ENCODE assay signal across 9 cellular contexts in genomic region chr1:68051475-68051874, GRCh38. TPM values are rescaled to one million over a fixed set of nuclear protein-coding genes. Genes with fewer than 3 reads are reported as not detected.
A peak's percentile ranks its signal among the peaks of the same experiment; 100 is the strongest.
DNase-seq lines count a peak whose midpoint lies in the region; ATAC-seq and TF ChIP-seq lines count a peak whose summit lies in the region.
"Had no signal": no experiment of that assay in that cellular context is flagged by ENCODE, and none has a peak within 500 bp of the region (broad histone marks: within the 10 kb centered on the region; RNA-seq: fewer than 3 reads in every experiment).

No MANE protein-coding gene starts in this region.

- peak; percentile 71 for DNase-seq in HFFc6
- peak; percentile 26 for DNase-seq in colonic mucosa
- peak; percentile 80 for DNase-seq in iris pigment epithelial cell (ENCODE audit: low read depth)
- DNase-seq in smooth muscle cell (lab: John Stamatoyannopoulos, UW; ENCODE audit: unreplicated experiment) = peak; percentile 12
- no peak for DNase-seq in activated T-cell treated with anti-CD3 and anti-CD28 coated beads for 4 hours
- DNase-seq in HUDEP-2 (lab: John Stamatoyannopoulos, UW; ENCODE audit: unreplicated experiment in 76 of 76) = no peak
- DNase-seq in DMS79 (lab: John Stamatoyannopoulos, UW) = no peak
- DNase-seq: activated naive CD4-positive, alpha-beta T cell treated with anti-CD3 and anti-CD28 coated beads, Interleukin-2, amount 50 U/mL, for 16 hours had no signal

- peak; percentile 60 for TF ChIP-seq CTCF in HFFc6 (IDR thresholded peaks at IDR 0.05)
- no peak for TF ChIP-seq CTCF in colonic mucosa (IDR thresholded peaks at IDR 0.05)
- TF ChIP-seq CTCF in smooth muscle cell (IDR thresholded peaks at IDR 0.05; ENCODE audit: borderline replicate concordance, insufficient read depth, poor library complexity, severe bottlenecking) = peak; percentile 33

- no peak overlapping the region for H3K27ac ChIP-seq in colonic mucosa
- H3K27ac ChIP-seq in smooth muscle cell (ENCODE audit: low read depth) = no peak overlapping the region

- no peaks in the 10 kb centered on the region for H3K79me2 ChIP-seq in smooth muscle cell (ENCODE audit: low read depth)

- no peaks in the 10 kb centered on the region for H3F3A ChIP-seq in smooth muscle cell (ENCODE audit: low read depth)

- H3K4me3 ChIP-seq in colonic mucosa = no peak overlapping the region
- H3K4me3 ChIP-seq in smooth muscle cell = peak overlapping the region; percentile 52

- H2AFZ ChIP-seq in smooth muscle cell (ENCODE audit: low read depth) = peak overlapping the region; percentile 35

- WGBS in smooth muscle cell (ENCODE audit: low lambda C conversion rate) = 62% methylated on average over 27 of the region's 28 CpGs

- no peaks in the 10 kb centered on the region for H4K20me1 ChIP-seq in smooth muscle cell (ENCODE audit: low read depth)

- peaks cover 2% of the 10 kb centered on the region; the same call in 1 of the 2 replicates for H3K27me3 Mint-ChIP-seq in HFFc6 (ENCODE audit: insufficient read depth)

- H3K9me3 ChIP-seq in colonic mucosa (no peaks in the 10 kb centered on the region), smooth muscle cell (replicated peaks; ENCODE audit: low read depth) (no peaks in the 10 kb centered on the region)

- intact Hi-C loops in colonic mucosa (cut with DNase I) = no loop called here

- no peaks in the 10 kb centered on the region for H3K9me3 Mint-ChIP-seq in HFFc6

- H3K27me3 ChIP-seq in colonic mucosa (no peaks in the 10 kb centered on the region), smooth muscle cell (ENCODE audit: low read depth) (no peaks in the 10 kb centered on the region)

- H3K36me3 ChIP-seq in colonic mucosa = no peaks in the 10 kb centered on the region
- no peaks in the 10 kb centered on the region for H3K36me3 ChIP-seq in smooth muscle cell (ENCODE audit: low read depth)

- H3K9ac ChIP-seq in colonic mucosa (ENCODE audit: low read depth in 2 of 2, low read length in 2 of 2) (no peak overlapping the region), smooth muscle cell (ENCODE audit: low read depth) (no peak overlapping the region)

- H3K36me3 Mint-ChIP-seq in HFFc6 (ENCODE audit: low read depth) = no peaks in the 10 kb centered on the region; the same call in 1 of the 2 replicates

- no peak for ATAC-seq in HG03457 (IDR thresholded peaks at IDR 0.05; ENCODE audit: unreplicated experiment)

- H3K4me3 Mint-ChIP-seq in HFFc6 = peak overlapping the region; percentile 86

- H3K27ac Mint-ChIP-seq in HFFc6 = no peak overlapping the region

- H3K4me1 ChIP-seq in colonic mucosa (no peaks in the 10 kb centered on the region), smooth muscle cell (ENCODE audit: low read depth) (no peaks in the 10 kb centered on the region)

- H3K4me2 ChIP-seq in smooth muscle cell = peak overlapping the region; percentile 83

- no peaks in the 10 kb centered on the region; the same call in 1 of the 2 replicates for H3K4me1 Mint-ChIP-seq in HFFc6 (ENCODE audit: low read depth)

RNA-seq across cellular contexts. Expression of gene DIRAS3, which starts 1.0 kb away (rescaled TPM):
- 1 to 10 TPM in 5 of 6 experiments, under 1 TPM in 1; 0.81 to 2.7 (median 1.1) TPM for total RNA-seq in HFFc6 (2021; fragmentation: NEBNext Ultra II Directional; extraction: Animal tissue kit (Norgen Biotek cat#: 25700))
- total RNA-seq in colonic mucosa (under 1 TPM; 0.42 to 0.69 TPM), smooth muscle cell (1.1 and 3.5 TPM in 2 replicates)
- polyA plus RNA-seq in smooth muscle cell = 3.1 and 6.0 TPM in 2 replicates

Comparison
In these comparisons a context has a peak if more than half of its experiments do, and no peak if none do; other contexts are left out.
1. DNase-seq: peak in HFFc6 (single experiment), colonic mucosa (single experiment), iris pigment epithelial cell (single experiment) and smooth muscle cell (single experiment); none in activated T-cell treated with anti-CD3 and anti-CD28 coated beads for 4 hours (single experiment), HUDEP-2 (0 of 76) and DMS79 (single experiment).